8 cellular contexts compared by ENCODE assay signal in genomic region chr3:177201707-177202397, GRCh38. TPM values are rescaled to one million over a fixed set of nuclear protein-coding genes. Genes with fewer than 3 reads are reported as not detected.
DNase-seq lines count a peak whose midpoint lies in the region; ATAC-seq and TF ChIP-seq lines count a peak whose summit lies in the region.

No MANE protein-coding gene starts in this region.

- peaks cover 16% of the 10 kb centered on the region for H3K4me1 ChIP-seq in lower lobe of right lung
- peaks cover 0 to 10% of the 10 kb centered on the region in 2 donors for H3K4me1 ChIP-seq in gastrocnemius medialis

- CTCF ChIA-PET in Calu3 (lab: Charles Lee), result no interaction called here

- TF ChIP-seq POLR2A in gastrocnemius medialis (IDR thresholded peaks at IDR 0.05), result no peak

- no peaks in the 10 kb centered on the region for H3K9me3 Mint-ChIP-seq in Calu3 (ENCODE audit: low read depth, unreplicated experiment)

- H3K9me3 ChIP-seq in lower lobe of right lung (no peaks in the 10 kb centered on the region), gastrocnemius medialis (no peaks in the 10 kb centered on the region)

- H3K27ac ChIP-seq in lower lobe of right lung (peak overlapping the region; percentile 0), gastrocnemius medialis (no peak overlapping the region)

- no peak overlapping the region for H3K4me3 ChIP-seq in lower lobe of right lung
- no peak overlapping the region for H3K4me3 ChIP-seq in gastrocnemius medialis

- peak; percentile 85 for ATAC-seq in HG03469 (IDR thresholded peaks at IDR 0.05; ENCODE audit: unreplicated experiment)
- peak in 1 of 2 donors; percentile 21 for ATAC-seq in lower lobe of right lung
- ATAC-seq in gastrocnemius medialis, result no peak

- H3K27ac Mint-ChIP-seq in Calu3 (ENCODE audit: unreplicated experiment), result no peak overlapping the region

- no peaks in the 10 kb centered on the region for H3K27me3 Mint-ChIP-seq in Calu3 (ENCODE audit: unreplicated experiment)

- intact Hi-C loops in lower lobe of right lung (cut with DNase I), result no loop called here
- intact Hi-C loops in gastrocnemius medialis (cut with DNase I; ENCODE audit: low total_unique reads), result no loop called here
- intact Hi-C loops in Calu3 (cut with micrococcal nuclease; ENCODE audit: unreplicated experiment), result no loop called here

- in situ Hi-C loops in gastrocnemius medialis (cut with MboI; ENCODE audit: low sequenced_read_pairs in 4 of 4), result no loop called here

- no TSS peak for BruUV-seq in Calu3 (replicated peaks; lab: Mats Ljungman, UMichigan)

- peaks cover 18% of the 10 kb centered on the region for H3K4me1 Mint-ChIP-seq in Calu3 (ENCODE audit: low read depth, unreplicated experiment)

- TF ChIP-seq CTCF in lower lobe of right lung (IDR thresholded peaks at IDR 0.05) (no peak), gastrocnemius medialis (IDR thresholded peaks at IDR 0.05 in 4 of 5, conservative IDR thresholded peaks at IDR 0.05 in 1 of 5) (no peak), Calu3 (IDR thresholded peaks at IDR 0.05; ENCODE audit: unreplicated experiment) (no peak)

- DNase-seq in activated gamma-delta T cell treated with Interleukin-2 at 50 U/mL for 16 hours, result peak; percentile 46
- DNase-seq in activated gamma-delta T cell (lab: John Stamatoyannopoulos, UW), result no peak
- DNase-seq in activated CD4-positive, alpha-beta T cell treated with anti-CD3 and anti-CD28 coated beads for 48 hours, result peak; percentile 70
- no peak for DNase-seq in lower lobe of right lung
- no peak for DNase-seq in gastrocnemius medialis
- DNase-seq in Calu3, result no peak
- no peak for DNase-seq in SHP77 treated with DMSO at 0.1 percent for 48 hours (lab: John Stamatoyannopoulos, UW)

- H3K27me3 ChIP-seq in lower lobe of right lung (ENCODE audit: low read depth) (no peaks in the 10 kb centered on the region), gastrocnemius medialis (no peaks in the 10 kb centered on the region)

- no peaks in the 10 kb centered on the region for H3K36me3 ChIP-seq in lower lobe of right lung
- no peaks in the 10 kb centered on the region for H3K36me3 ChIP-seq in gastrocnemius medialis

- H3K36me3 Mint-ChIP-seq in Calu3 (ENCODE audit: insufficient read depth, unreplicated experiment), result peaks cover 21% of the 10 kb centered on the region

- no peak overlapping the region for H3K4me3 Mint-ChIP-seq in Calu3 (ENCODE audit: low read depth, unreplicated experiment)

RNA-seq across cellular contexts. Expression of gene TBL1XR1, which starts 4.6 kb away (rescaled TPM):
- total RNA-seq in lower lobe of right lung, result 160 TPM
- 10 to 100 TPM; 35.9 to 77.8 (median 49.2) TPM for total RNA-seq in gastrocnemius medialis
- total RNA-seq in Calu3 (2022), result 199 and 206 TPM in 2 replicates

Comparison
In these comparisons a context has a peak if more than half of its experiments do, and no peak if none do; other contexts are left out.
1. DNase-seq: peak in activated gamma-delta T cell treated with Interleukin-2 at 50 U/mL for 16 hours (single experiment) and activated CD4-positive, alpha-beta T cell treated with anti-CD3 and anti-CD28 coated beads for 48 hours (single experiment); none in activated gamma-delta T cell (single experiment), lower lobe of right lung (single experiment), gastrocnemius medialis (0 of 2), Calu3 (single experiment) and SHP77 treated with DMSO at 0.1 percent for 48 hours (single experiment).